Comparison of ENCODE assay signal across 8 cellular contexts in the genomic region with DNA sequence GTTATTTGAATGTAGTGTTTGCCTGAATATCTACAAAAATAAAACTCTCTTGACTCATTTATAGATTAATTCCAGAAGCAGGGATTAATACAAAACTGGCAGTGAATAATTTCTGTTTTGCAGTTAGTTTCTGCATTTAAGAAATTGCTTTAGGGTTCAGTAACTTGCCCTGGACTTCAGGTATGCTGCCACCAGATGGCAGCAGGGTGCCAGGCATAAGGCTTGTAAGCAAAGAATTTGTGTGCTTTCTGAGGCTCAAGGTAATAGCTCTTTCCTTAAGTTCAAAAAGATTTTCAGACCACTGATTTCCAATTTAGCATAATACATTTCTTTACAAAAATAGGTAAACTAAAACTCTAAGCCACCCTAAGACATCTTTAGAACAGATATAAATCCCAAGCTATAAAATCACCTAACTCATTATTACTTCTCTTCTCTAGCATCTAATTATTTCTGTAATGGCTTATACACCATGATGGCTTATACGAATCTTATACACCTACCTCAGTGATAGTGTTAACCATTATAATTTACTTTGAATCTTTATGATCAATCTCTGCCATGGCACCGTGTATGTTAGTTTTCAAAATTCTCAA.
DNase-seq lines count a peak whose midpoint lies in the region; ATAC-seq, FAIRE-seq and TF ChIP-seq lines count a peak whose summit lies in the region.

No MANE protein-coding gene starts in this region.

- ATAC-seq in lower lobe of right lung (peak in 1 of 2 donors; percentile 61), GM21528 (IDR thresholded peaks at IDR 0.05; ENCODE audit: low FRiP score, unreplicated experiment) (no peak)

- peak; percentile 23 for DNase-seq in GM04504 (ENCODE audit: low read depth)
- peak; percentile 42 for DNase-seq in HEK293T (ENCODE audit: extremely low spot score)
- DNase-seq in NCI-H1694 (lab: John Stamatoyannopoulos, UW), result peak; percentile 51
- DNase-seq in coronary artery (ENCODE audit: low spot score), result no peak
- peak; percentile 66 for DNase-seq in lower lobe of right lung
- peak; percentile 26 for DNase-seq in stimulated activated CD8-positive, alpha-beta memory T cell treated with anti-CD3 and anti-CD28 coated beads, Interleukin-4, amount 100 ng/mL, for 24 hours (ENCODE audit: low read depth)

- no peak overlapping the region for H3K27ac ChIP-seq in coronary artery
- no peak overlapping the region for H3K27ac ChIP-seq in lower lobe of right lung

- peaks cover 13% of the 10 kb centered on the region for H3K9me3 ChIP-seq in lower lobe of right lung

- H3K36me3 ChIP-seq in lower lobe of right lung, result no peaks in the 10 kb centered on the region

- no peaks in the 10 kb centered on the region for H3K4me1 ChIP-seq in lower lobe of right lung

- CTCF ChIA-PET in HEK293T (lab: Yijun Ruan, JAX), result interaction anchor here (0.5 to 1.6 kb wide), 8 partner anchors 9 to 724 kb away, joined by 3 to 6 read pairs (median 4); no protein-coding TSS in a partner anchor

- TF ChIP-seq CTCF in coronary artery (IDR thresholded peaks at IDR 0.05) (peak; percentile 75), lower lobe of right lung (IDR thresholded peaks at IDR 0.05) (peak; percentile 83)

- intact Hi-C loops in lower lobe of right lung (cut with DNase I), result no loop called here

- peak; percentile 53 for FAIRE-seq in TTC549 (lab: Jason Lieb, UNC)

- H3K4me3 ChIP-seq in coronary artery, result no peak overlapping the region
- H3K4me3 ChIP-seq in lower lobe of right lung, result no peak overlapping the region

- POLR2A ChIA-PET in HEK293T (lab: Yijun Ruan, JAX), result interaction anchor here (0.5 kb wide), 1 partner anchor 789 kb away, joined by 4 read pairs; no protein-coding TSS in a partner anchor

- H3K27me3 ChIP-seq in lower lobe of right lung (ENCODE audit: low read depth), result no peaks in the 10 kb centered on the region

TF ChIP-seq in HEK293T, 16 proteins besides CTCF, POLR2A, EP300 and RAD21:
- no peak for TF ChIP-seq ZNF384 (IDR thresholded peaks at IDR 0.05)
